ENCODE assay signal across 19 cellular contexts in genomic region chr13:99340638-99341037, GRCh38. TPM values are rescaled to one million over a fixed set of nuclear protein-coding genes. Genes with fewer than 3 reads are reported as not detected.
A peak's percentile ranks its signal among the peaks of the same experiment; 100 is the strongest.
DNase-seq lines count a peak whose midpoint lies in the region; ATAC-seq and TF ChIP-seq lines count a peak whose summit lies in the region.
"Had no signal": no experiment of that assay in that cellular context is flagged by ENCODE, and none has a peak within 500 bp of the region (broad histone marks: within the 10 kb centered on the region; RNA-seq: fewer than 3 reads in every experiment).

No MANE protein-coding gene starts in this region.

- no peak overlapping the region for H3K4me2 ChIP-seq in Karpas-422 (ENCODE audit: low read depth, low read length, poor library complexity, severe bottlenecking)
- peak overlapping the region; percentile 5 for H3K4me2 ChIP-seq in smooth muscle cell

- no peak for DNase-seq in activated naive CD4-positive, alpha-beta T cell treated with anti-CD3 and anti-CD28 coated beads, Interleukin-2, amount 50 U/mL, for 72 hours (ENCODE audit: low spot score in 2 of 2)
- DNase-seq in Karpas-422 (no peak), smooth muscle cell (lab: John Stamatoyannopoulos, UW; ENCODE audit: unreplicated experiment) (no peak), erythroblast (lab: John Stamatoyannopoulos, UW) (no peak), NOMO-1 treated with DMSO at 0.1 percent for 48 hours (lab: John Stamatoyannopoulos, UW; ENCODE audit: unreplicated experiment) (no peak)
- DNase-seq: DND-41; GDM1; NCI-H1048; NCI-H146; NCI-H345; NCI-H526 treated with DMSO at 0.1 percent for 48 hours; NK-92 treated with Interleukin-12 subunit alpha and Interleukin-12 subunit beta, amount 100 ng/mL, for 24 hours; SHP77 had no signal

- peaks cover 86% of the 10 kb centered on the region for H3K4me1 Mint-ChIP-seq in activated naive CD4-positive, alpha-beta T cell treated with anti-CD3 and anti-CD28 coated beads, Interleukin-2, amount 50 U/mL, for 24 hours
- H3K4me1 Mint-ChIP-seq in activated T-helper 17 cell treated with anti-CD3 and anti-CD28 coated beads, Interleukin-2, amount 50 U/mL, for 72 hours, result peaks cover 54% of the 10 kb centered on the region

- H3K36me3 ChIP-seq in Karpas-422 (ENCODE audit: insufficient read depth, low read length) (peaks cover 2% of the 10 kb centered on the region; the same call in 1 of the 2 replicates), smooth muscle cell (ENCODE audit: low read depth) (peaks cover 3% of the 10 kb centered on the region)

- no peak for TF ChIP-seq CTCF in smooth muscle cell (IDR thresholded peaks at IDR 0.05; ENCODE audit: borderline replicate concordance, insufficient read depth, poor library complexity, severe bottlenecking)

- H3K4me3 Mint-ChIP-seq in activated naive CD4-positive, alpha-beta T cell treated with anti-CD3 and anti-CD28 coated beads, Interleukin-2, amount 50 U/mL, for 24 hours, result peak overlapping the region; percentile 69
- peak overlapping the region; percentile 25 for H3K4me3 Mint-ChIP-seq in activated T-helper 17 cell treated with anti-CD3 and anti-CD28 coated beads, Interleukin-2, amount 50 U/mL, for 72 hours
- H3K4me3 Mint-ChIP-seq: CD14-positive monocyte had no signal

- H3K27ac Mint-ChIP-seq in activated naive CD4-positive, alpha-beta T cell treated with anti-CD3 and anti-CD28 coated beads, Interleukin-2, amount 50 U/mL, for 24 hours, result peak overlapping the region; percentile 81
- no peak overlapping the region for H3K27ac Mint-ChIP-seq in activated naive CD4-positive, alpha-beta T cell treated with anti-CD3 and anti-CD28 coated beads, Interleukin-2, amount 50 U/mL, for 72 hours
- no peak overlapping the region for H3K27ac Mint-ChIP-seq in activated T-helper 17 cell treated with anti-CD3 and anti-CD28 coated beads, Interleukin-2, amount 50 U/mL, for 72 hours

- H2AFZ ChIP-seq in Karpas-422 (ENCODE audit: low read length) (no peak overlapping the region), smooth muscle cell (ENCODE audit: low read depth) (no peak overlapping the region)
- H2AFZ ChIP-seq: GM23248 had no signal

- H3K27ac ChIP-seq in Karpas-422 (ENCODE audit: low read length) (peak overlapping the region; percentile 23; the same call in 1 of the 2 replicates), smooth muscle cell (ENCODE audit: low read depth) (peak overlapping the region; percentile 72)
- H3K27ac ChIP-seq: GM23248 had no signal

- H3K4me1 ChIP-seq in Karpas-422 (ENCODE audit: low read length) (peaks cover 41% of the 10 kb centered on the region), smooth muscle cell (ENCODE audit: low read depth) (no peaks in the 10 kb centered on the region)

- H4K20me1 ChIP-seq in Karpas-422 (ENCODE audit: insufficient read depth, low read depth, low read length) (no peaks in the 10 kb centered on the region), smooth muscle cell (ENCODE audit: low read depth) (no peaks in the 10 kb centered on the region)

- H3K9me2 ChIP-seq in Karpas-422 (replicated peaks; ENCODE audit: insufficient read depth, low read length), result no peaks in the 10 kb centered on the region

- H3K27me3 Mint-ChIP-seq in activated naive CD4-positive, alpha-beta T cell treated with anti-CD3 and anti-CD28 coated beads, Interleukin-2, amount 50 U/mL, for 24 hours, result no peaks in the 10 kb centered on the region
- no peaks in the 10 kb centered on the region for H3K27me3 Mint-ChIP-seq in activated T-helper 17 cell treated with anti-CD3 and anti-CD28 coated beads, Interleukin-2, amount 50 U/mL, for 72 hours

- H3K9me3 ChIP-seq in Karpas-422 (ENCODE audit: low read length) (no peaks in the 10 kb centered on the region), smooth muscle cell (replicated peaks; ENCODE audit: low read depth) (no peaks in the 10 kb centered on the region)

- peaks cover 5% of the 10 kb centered on the region for H3F3A ChIP-seq in smooth muscle cell (ENCODE audit: low read depth)

- ATAC-seq in activated naive CD4-positive, alpha-beta T cell treated with anti-CD3 and anti-CD28 coated beads, Interleukin-2, amount 50 U/mL, for 72 hours, result no peak
- ATAC-seq in activated T-helper 17 cell treated with anti-CD3 and anti-CD28 coated beads, Interleukin-2, amount 50 U/mL, for 72 hours (replicated peaks), result no peak
- no peak for ATAC-seq in GM19023 (IDR thresholded peaks at IDR 0.05; ENCODE audit: unreplicated experiment)
- ATAC-seq: Panc1 had no signal

- H3K9ac ChIP-seq in Karpas-422 (ENCODE audit: low read length), result no peak overlapping the region
- H3K9ac ChIP-seq in smooth muscle cell (ENCODE audit: low read depth), result no peak overlapping the region
- H3K9ac ChIP-seq: GM23248 had no signal

- H3K4me3 ChIP-seq in Karpas-422 (ENCODE audit: low read length) (no peak overlapping the region), smooth muscle cell (no peak overlapping the region)
- H3K4me3 ChIP-seq: GM23248 had no signal

- H3K9me3 Mint-ChIP-seq in activated naive CD4-positive, alpha-beta T cell treated with anti-CD3 and anti-CD28 coated beads, Interleukin-2, amount 50 U/mL, for 24 hours, result no peaks in the 10 kb centered on the region
- H3K9me3 Mint-ChIP-seq in activated naive CD4-positive, alpha-beta T cell treated with anti-CD3 and anti-CD28 coated beads, Interleukin-2, amount 50 U/mL, for 72 hours, result peaks cover 0 to 3% of the 10 kb centered on the region in 2 donors
- no peaks in the 10 kb centered on the region for H3K9me3 Mint-ChIP-seq in activated T-helper 17 cell treated with anti-CD3 and anti-CD28 coated beads, Interleukin-2, amount 50 U/mL, for 72 hours
- H3K9me3 Mint-ChIP-seq: CD14-positive monocyte had no signal

- H3K27me3 ChIP-seq in Karpas-422 (ENCODE audit: low read length) (no peaks in the 10 kb centered on the region), smooth muscle cell (ENCODE audit: low read depth) (no peaks in the 10 kb centered on the region)

- no peak for TF ChIP-seq POLR2A in erythroblast (IDR thresholded peaks at IDR 0.05; ENCODE audit: low read length)

- H3K79me2 ChIP-seq in Karpas-422 (ENCODE audit: low read length) (peaks cover 8% of the 10 kb centered on the region; the same call in 1 of the 2 replicates), smooth muscle cell (ENCODE audit: low read depth) (no peaks in the 10 kb centered on the region)

- H3K36me3 Mint-ChIP-seq in activated naive CD4-positive, alpha-beta T cell treated with anti-CD3 and anti-CD28 coated beads, Interleukin-2, amount 50 U/mL, for 24 hours, result peaks cover 28% of the 10 kb centered on the region
- H3K36me3 Mint-ChIP-seq in activated naive CD4-positive, alpha-beta T cell treated with anti-CD3 and anti-CD28 coated beads, Interleukin-2, amount 50 U/mL, for 72 hours, result peaks cover 27 to 50% of the 10 kb centered on the region in 2 donors
- H3K36me3 Mint-ChIP-seq in activated T-helper 17 cell treated with anti-CD3 and anti-CD28 coated beads, Interleukin-2, amount 50 U/mL, for 72 hours (ENCODE audit: low read depth), result peaks cover 78% of the 10 kb centered on the region

RNA-seq across cellular contexts. Expression of gene GPR183, which starts 33.4 kb away (rescaled TPM):
- total RNA-seq in activated naive CD4-positive, alpha-beta T cell treated with anti-CD3 and anti-CD28 coated beads, Interleukin-2, amount 50 U/mL, for 72 hours, result 10 to 100 TPM; 55.0 to 55.4 TPM
- 0.11 TPM in 1 of 2 replicates, not detected in the other for total RNA-seq in Karpas-422 (2014; rRNA removed; shearing (Covaris generic); ENCODE audit: low replicate concordance)
- 10 to 100 TPM; 92.4 to 95.1 TPM for total RNA-seq in activated T-helper 17 cell treated with anti-CD3 and anti-CD28 coated beads, Interleukin-2, amount 50 U/mL, for 72 hours
- total RNA-seq in smooth muscle cell, result 33.0 and 46.4 TPM in 2 replicates
- polyA plus RNA-seq in smooth muscle cell, result 26.8 and 32.4 TPM in 2 replicates
- total RNA-seq: GM23248 had no signal

Comparison
In these comparisons a context has a peak if more than half of its experiments do, and no peak if none do; other contexts are left out.
1. RNA of gene GPR183, which starts 33.4 kb away (total RNA-seq): 92.4 to 95.1 TPM in activated T-helper 17 cell treated with anti-CD3 and anti-CD28 coated beads, Interleukin-2, amount 50 U/mL, for 72 hours, 55.0 to 55.4 TPM in activated naive CD4-positive, alpha-beta T cell treated with anti-CD3 and anti-CD28 coated beads, Interleukin-2, amount 50 U/mL, for 72 hours and 33.0 to 46.4 TPM in smooth muscle cell; 0.11 TPM in Karpas-422; every median in the first group is over 10 times any median in the second.